17 cellular contexts compared by ENCODE assay signal in the genomic region with DNA sequence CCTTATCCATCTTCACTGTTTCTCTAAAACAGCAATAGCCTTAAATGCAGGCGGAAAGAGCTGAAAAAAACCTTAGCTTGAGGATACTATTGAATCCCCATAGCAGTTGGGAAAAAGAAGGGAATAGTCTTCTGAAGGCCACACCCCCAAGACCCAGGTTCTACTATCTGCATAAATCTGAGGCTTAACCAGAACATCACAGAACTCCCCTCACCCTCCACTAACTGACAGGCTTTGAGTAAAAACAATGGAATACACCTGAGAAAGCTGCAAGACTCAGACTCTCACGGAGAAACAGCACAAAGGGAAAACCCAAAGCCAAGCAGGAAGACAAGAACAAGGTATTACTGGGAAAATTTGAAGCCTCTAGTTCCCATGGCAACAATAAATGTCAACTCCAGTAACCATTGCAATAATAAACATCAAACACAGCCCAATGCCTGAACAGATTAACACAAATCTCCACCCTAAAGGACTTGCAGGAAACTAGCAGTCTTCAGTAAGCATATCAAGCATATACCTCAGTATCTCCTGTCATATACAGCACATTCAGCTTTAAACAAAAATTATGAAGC. TPM values are rescaled to one million over a fixed set of nuclear protein-coding genes. Genes with fewer than 3 reads are reported as not detected.
A peak's percentile ranks its signal among the peaks of the same experiment; 100 is the strongest.
DNase-seq lines count a peak whose midpoint lies in the region; ATAC-seq and TF ChIP-seq lines count a peak whose summit lies in the region.
"Had no signal": no experiment of that assay in that cellular context is flagged by ENCODE, and none has a peak within 500 bp of the region (broad histone marks: within the 10 kb centered on the region; RNA-seq: fewer than 3 reads in every experiment).

No MANE protein-coding gene starts in this region.

- no peaks in the 10 kb centered on the region for H3K9me3 ChIP-seq in mammary epithelial cell (replicated peaks; ENCODE audit: insufficient read depth, low read length)
- H3K9me3 ChIP-seq: tibial artery had no signal

- no peak overlapping the region for H3K27ac ChIP-seq in mammary epithelial cell (ENCODE audit: insufficient read depth, low read depth, low read length)
- H3K27ac ChIP-seq: tibial artery had no signal

- no peaks in the 10 kb centered on the region for H3K9me3 Mint-ChIP-seq in activated naive CD4-positive, alpha-beta T cell treated with anti-CD3 and anti-CD28 coated beads, Interleukin-2, amount 50 U/mL, for 72 hours
- H3K9me3 Mint-ChIP-seq: activated T-helper 2 cell treated with anti-CD3 and anti-CD28 coated beads, Interferon-gamma antibody, Interleukin-2, Interleukin-4, amounts not matched to agents 10 μg/mL and 5 μg/mL and 100 μg/mL, durations not matched to agents 14 hours and 24 hours and 36 hours had no signal

- no peak overlapping the region for H3K27ac Mint-ChIP-seq in activated naive CD4-positive, alpha-beta T cell treated with anti-CD3 and anti-CD28 coated beads, Interleukin-2, amount 50 U/mL, for 72 hours
- H3K27ac Mint-ChIP-seq: activated T-helper 2 cell treated with anti-CD3 and anti-CD28 coated beads, Interferon-gamma antibody, Interleukin-2, Interleukin-4, amounts not matched to agents 10 μg/mL and 5 μg/mL and 100 μg/mL, durations not matched to agents 14 hours and 24 hours and 36 hours; progenitor cell of endocrine pancreas had no signal

- intact Hi-C loops in mammary epithelial cell (cut with micrococcal nuclease) = no loop called here

- 60% methylated on average over 2 of the region's 2 CpGs for WGBS in mammary epithelial cell (ENCODE audit: low coverage, missing lambda C conversion rate)

- BruUV-seq in mammary epithelial cell (replicated peaks; lab: Mats Ljungman, UMichigan) = no TSS peak

- DNase-seq in NCI-H82 (lab: John Stamatoyannopoulos, UW) = peak; percentile 17
- no peak for DNase-seq in NCI-H82 treated with DMSO at 0.1 percent for 48 hours (lab: John Stamatoyannopoulos, UW; ENCODE audit: unreplicated experiment)
- peak; percentile 41 for DNase-seq in mammary epithelial cell
- peak; percentile 13 for DNase-seq in kidney tubule cell (ENCODE audit: low spot score)
- DNase-seq in retinal pigment epithelial cell (ENCODE audit: low read depth) = peak; percentile 51
- DNase-seq in NCI-H1436 (lab: John Stamatoyannopoulos, UW) = no peak
- DNase-seq in activated naive CD4-positive, alpha-beta T cell treated with anti-CD3 and anti-CD28 coated beads, Interleukin-2, amount 50 U/mL, for 72 hours (ENCODE audit: low spot score in 2 of 2) = no peak
- no peak for DNase-seq in activated CD4-positive, alpha-beta T cell treated with anti-CD3 and anti-CD28 coated beads for 48 hours
- DNase-seq: activated CD4-positive, alpha-beta T cell treated with anti-CD3 and anti-CD28 coated beads, Interleukin-2, amount 50 U/mL, for 4 hours; CD8-positive, alpha-beta memory T cell; NCI-H1105 treated with DMSO at 0.1 percent for 48 hours; NCI-H524 treated with DMSO at 0.1 percent for 48 hours; RPMI8226; T-helper 9 cell; tibial artery had no signal

- H2AFZ ChIP-seq in mammary epithelial cell (ENCODE audit: low read depth, low read length) = no peak overlapping the region

- peaks cover 1% of the 10 kb centered on the region for H3K4me1 ChIP-seq in mammary epithelial cell (ENCODE audit: insufficient read depth, low read length)

- no peak for TF ChIP-seq CTCF in mammary epithelial cell (conservative IDR thresholded peaks at IDR 0.05 in 1 of 2, IDR thresholded peaks at IDR 0.05 in 1 of 2; ENCODE audit: extremely low read depth in 1 of 2, insufficient read depth in 1 of 2, low read depth in 1 of 2, low read length in 2 of 2)
- TF ChIP-seq CTCF in retinal pigment epithelial cell (conservative IDR thresholded peaks at IDR 0.05; ENCODE audit: low read depth, low read length) = no peak

- H3K27me3 ChIP-seq in mammary epithelial cell (ENCODE audit: insufficient read depth, low read length) = no peaks in the 10 kb centered on the region
- H3K27me3 ChIP-seq: tibial artery had no signal

- no peaks in the 10 kb centered on the region for H3K36me3 ChIP-seq in mammary epithelial cell (ENCODE audit: insufficient read depth, low read length)
- H3K36me3 ChIP-seq: tibial artery had no signal

- peaks cover 14% of the 10 kb centered on the region for H3K79me2 ChIP-seq in mammary epithelial cell (ENCODE audit: insufficient read depth, low read length)

- in situ Hi-C loops in mammary epithelial cell (cut with MboI; ENCODE audit: low sequenced_read_pairs in 2 of 2) = loop anchor here in 1 of 2 donors (10.0 kb wide), 1 partner anchor 342 kb away; no protein-coding TSS in a partner anchor

- no peak for ATAC-seq in activated naive CD4-positive, alpha-beta T cell treated with anti-CD3 and anti-CD28 coated beads, Interleukin-2, amount 50 U/mL, for 72 hours

- no peak overlapping the region for H3K9ac ChIP-seq in mammary epithelial cell (ENCODE audit: insufficient read depth, low read length)

- dilution Hi-C loops in mammary epithelial cell (cut with HindIII; ENCODE audit: low sequenced_read_pairs) = no loop called here

- H3K4me2 ChIP-seq in mammary epithelial cell (ENCODE audit: insufficient read depth, low read depth, low read length) = no peak overlapping the region

- CTCF ChIA-PET in mammary epithelial cell (lab: Charles Lee; ENCODE audit: low non-redundant PET) = no interaction called here

- H3K4me3 ChIP-seq in mammary epithelial cell (replicated peaks in 1 of 3; ENCODE audit: insufficient read depth in 1 of 3, low read depth in 2 of 3, low read length in 3 of 3) = no peak overlapping the region
- no peak overlapping the region for H3K4me3 ChIP-seq in retinal pigment epithelial cell (ENCODE audit: low read length)
- H3K4me3 ChIP-seq: tibial artery had no signal

- no peaks in the 10 kb centered on the region for H4K20me1 ChIP-seq in mammary epithelial cell (ENCODE audit: insufficient read depth, low read length)

- peaks cover 5 to 6% of the 10 kb centered on the region in 2 donors for H3K36me3 Mint-ChIP-seq in activated naive CD4-positive, alpha-beta T cell treated with anti-CD3 and anti-CD28 coated beads, Interleukin-2, amount 50 U/mL, for 72 hours

RNA-seq across cellular contexts. Expression of a gene that starts 56.4 kb away (rescaled TPM):
- total RNA-seq in mammary epithelial cell = 10 to 100 TPM; 28.2 to 34.3 TPM
- polyA plus RNA-seq in mammary epithelial cell = 14.8 TPM
- polyA minus RNA-seq in mammary epithelial cell = 32.5 TPM
- 10 to 100 TPM; 13.4 to 13.6 TPM for total RNA-seq in activated naive CD4-positive, alpha-beta T cell treated with anti-CD3 and anti-CD28 coated beads, Interleukin-2, amount 50 U/mL, for 72 hours

Comparison
In these comparisons a context has a peak if more than half of its experiments do, and no peak if none do; other contexts are left out.
1. DNase-seq: peak in NCI-H82 (single experiment), mammary epithelial cell (single experiment), kidney tubule cell (single experiment) and retinal pigment epithelial cell (single experiment); none in NCI-H82 treated with DMSO at 0.1 percent for 48 hours (single experiment), NCI-H1436 (single experiment), activated naive CD4-positive, alpha-beta T cell treated with anti-CD3 and anti-CD28 coated beads, Interleukin-2, amount 50 U/mL, for 72 hours (0 of 2) and activated CD4-positive, alpha-beta T cell treated with anti-CD3 and anti-CD28 coated beads for 48 hours (single experiment).